ENCODE assay signal across 8 cellular contexts in genomic region chr16:89972244-89973234, GRCh38. TPM values are rescaled to one million over a fixed set of nuclear protein-coding genes. Genes with fewer than 3 reads are reported as not detected.
DNase-seq lines count a peak whose midpoint lies in the region; ATAC-seq, FAIRE-seq and TF ChIP-seq lines count a peak whose summit lies in the region.

No MANE protein-coding gene starts in this region.

- dilution Hi-C loops in endothelial cell of umbilical vein (cut with MboI; ENCODE audit: extremely low pct_ligation_motif_present, low sequenced_read_pairs) = no loop called here

- ATAC-seq in GM19463 (IDR thresholded peaks at IDR 0.05; ENCODE audit: unreplicated experiment) = peak; percentile 89

- H3K36me3 ChIP-seq in NT2/D1 (ENCODE audit: insufficient read depth, insufficient read length, low read length) (peaks cover 43% of the 10 kb centered on the region), endothelial cell of umbilical vein (ENCODE audit: control insufficient read depth in 2 of 2, extremely low read depth in 1 of 2, insufficient read depth in 2 of 2, low read length in 2 of 2) (peaks cover 0 to 3% of the 10 kb centered on the region in 2 experiments)

- no peak for TF ChIP-seq CTCF in HL-60 (IDR thresholded peaks at IDR 0.05; ENCODE audit: insufficient read depth, low read length)
- no peak for TF ChIP-seq CTCF in endothelial cell of umbilical vein (IDR thresholded peaks at IDR 0.05; ENCODE audit: extremely low read depth in 1 of 2, insufficient read depth in 1 of 2, low read depth in 1 of 2, low read length in 2 of 2)

- TF ChIP-seq POLR2A in endothelial cell of umbilical vein (IDR thresholded peaks at IDR 0.05; ENCODE audit: low read depth, low read length) = peak; percentile 96

- BruUV-seq in endothelial cell of umbilical vein (replicated peaks; lab: Mats Ljungman, UMichigan) = no TSS peak

- H3K79me2 ChIP-seq in endothelial cell of umbilical vein (ENCODE audit: control insufficient read depth, insufficient read depth, low read length) = peaks cover 56% of the 10 kb centered on the region

- peak overlapping the region; percentile 88 for H3K4me2 ChIP-seq in endothelial cell of umbilical vein (ENCODE audit: insufficient read depth, low read length)

- peak overlapping the region; percentile 77 for H3K27ac ChIP-seq in HL-60 (replicated peaks)
- peak overlapping the region; percentile 77 for H3K27ac ChIP-seq in endothelial cell of umbilical vein (ENCODE audit: insufficient read depth, low read depth, low read length)

- H3K4me1 ChIP-seq in NT2/D1 (ENCODE audit: insufficient read depth, insufficient read length) (no peaks in the 10 kb centered on the region), endothelial cell of umbilical vein (ENCODE audit: control insufficient read depth, extremely low read depth, insufficient read depth, low read length) (peaks cover 20% of the 10 kb centered on the region)

- H3K9me3 ChIP-seq in NT2/D1 (ENCODE audit: insufficient read depth, low read length) (peaks cover 27% of the 10 kb centered on the region; the same call in 1 of the 2 replicates), endothelial cell of umbilical vein (replicated peaks; ENCODE audit: control insufficient read depth, insufficient read depth, low read length) (no peaks in the 10 kb centered on the region)

- H4K20me1 ChIP-seq in endothelial cell of umbilical vein (replicated peaks; ENCODE audit: control insufficient read depth, extremely low read depth, insufficient read depth, low read length) = no peaks in the 10 kb centered on the region

- FAIRE-seq in endothelial cell of umbilical vein (lab: Jason Lieb, UNC) = peak; percentile 75

- H3K27me3 ChIP-seq in HL-60 (ENCODE audit: insufficient read depth, poor library complexity, severe bottlenecking) (no peaks in the 10 kb centered on the region), NT2/D1 (ENCODE audit: insufficient read depth, insufficient read length) (no peaks in the 10 kb centered on the region), endothelial cell of umbilical vein (ENCODE audit: control insufficient read depth in 2 of 2, insufficient read depth in 2 of 2, low read length in 2 of 2) (no peaks in the 10 kb centered on the region)

- POLR2A ChIA-PET in endothelial cell of umbilical vein (lab: Charles Lee) = interaction anchor here (0.9 to 1.2 kb wide), 2 partner anchors 45 to 48 kb away, joined by 3 read pairs; no protein-coding TSS in a partner anchor

- peak overlapping the region; percentile 87 for H2AFZ ChIP-seq in endothelial cell of umbilical vein (ENCODE audit: low read depth, low read length)

- H3K9ac ChIP-seq in NT2/D1 (ENCODE audit: insufficient read length, low read depth) = peak overlapping the region; percentile 98
- peak overlapping the region; percentile 95 for H3K9ac ChIP-seq in endothelial cell of umbilical vein (replicated peaks; ENCODE audit: extremely low read depth, insufficient read depth, low read length)

- H3K9me1 ChIP-seq in endothelial cell of umbilical vein (replicated peaks; ENCODE audit: control insufficient read depth, extremely low read depth, insufficient read depth, low read length) = no peaks in the 10 kb centered on the region

- intact Hi-C loops in endothelial cell of umbilical vein (cut with micrococcal nuclease) = loop anchor here (2.0 kb wide), 2 partner anchors 44 to 48 kb away; no protein-coding TSS in a partner anchor

- CTCF ChIA-PET in endothelial cell of umbilical vein (lab: Charles Lee) = interaction anchor here (0.8 kb wide), 1 partner anchor 47 kb away, joined by 3 read pairs; the partner anchor contains the start of gene DBNDD1

- DNase-seq in COLO668 (lab: John Stamatoyannopoulos, UW; ENCODE audit: unreplicated experiment) = peak; percentile 97
- peak; percentile 53 to 71 for DNase-seq in HL-60 (ENCODE audit: low read depth in 1 of 2, low spot score in 1 of 2)
- DNase-seq in NT2/D1 (ENCODE audit: low read depth, low spot score) = peak; percentile 88
- peak; percentile 60 for DNase-seq in activated CD8-positive, alpha-beta memory T cell treated with anti-CD3 and anti-CD28 coated beads, Interleukin-2, amount 50 U/mL, for 24 hours (ENCODE audit: extremely low read depth)
- DNase-seq in endothelial cell of umbilical vein (ENCODE audit: low read depth, low spot score) = peak; percentile 93
- peak; percentile 93 for DNase-seq in middle frontal gyrus (ENCODE audit: extremely low spot score, low spot score)
- DNase-seq in stimulated activated CD8-positive, alpha-beta memory T cell treated with anti-CD3 and anti-CD28 coated beads, Interleukin-15, amount 100 ng/mL, for 48 hours (ENCODE audit: low read depth in 2 of 2) = peak; percentile 86 to 87

- H3K4me3 ChIP-seq in HL-60 (replicated peaks; ENCODE audit: insufficient read depth, low read length) (peak overlapping the region; percentile 71), NT2/D1 (ENCODE audit: insufficient read length, low read depth) (peak overlapping the region; percentile 93), endothelial cell of umbilical vein (replicated peaks in 1 of 3; ENCODE audit: insufficient read depth in 1 of 3, low read depth in 1 of 3, low read length in 3 of 3) (peak overlapping the region; percentile 90 to 95 (median 91))

TF ChIP-seq in endothelial cell of umbilical vein, 7 proteins besides CTCF, POLR2A, EP300 and RAD21:
- TF ChIP-seq MAX (IDR thresholded peaks at IDR 0.05; ENCODE audit: insufficient read depth, insufficient read length) = peak; percentile 21
- TF ChIP-seq MYC (IDR thresholded peaks at IDR 0.05; ENCODE audit: low read depth, low read length) = peak; percentile 17
- no peak for TF ChIP-seq JUN (IDR thresholded peaks at IDR 0.05; ENCODE audit: borderline replicate concordance, insufficient read depth, insufficient read length, low read depth)
- peak; percentile 98 for TF ChIP-seq POLR2AphosphoS5 (IDR thresholded peaks at IDR 0.05; ENCODE audit: insufficient read depth, low read depth, low read length)
- TF ChIP-seq EZH2 (IDR thresholded peaks at IDR 0.05; ENCODE audit: borderline replicate concordance, low read depth, low read length, severe bottlenecking) = no peak
- TF ChIP-seq FOS (IDR thresholded peaks at IDR 0.05; ENCODE audit: borderline replicate concordance, insufficient read depth, low read length) = no peak
- no peak for TF ChIP-seq GATA2 (IDR thresholded peaks at IDR 0.05; ENCODE audit: insufficient read depth, insufficient read length, low read depth, low read length)

RNA-seq across cellular contexts. Expression of gene DEF8, which starts 24.0 kb away (rescaled TPM):
- total RNA-seq in endothelial cell of umbilical vein = 82.6 and 93.5 TPM in 2 replicates
- 193 and 221 TPM in 2 replicates for polyA plus RNA-seq in endothelial cell of umbilical vein
- polyA plus RNA-seq in endothelial cell of umbilical vein (2011; cell fraction: cytosol; rRNA removed) = 126 and 143 TPM in 2 replicates
- 290 and 292 TPM in 2 replicates for polyA plus RNA-seq in endothelial cell of umbilical vein (2011; cell fraction: nucleus; rRNA removed)
- polyA plus RNA-seq in endothelial cell of umbilical vein (2012) = 108 and 111 TPM in 2 replicates
- 46.4 and 49.7 TPM in 2 replicates for polyA minus RNA-seq in endothelial cell of umbilical vein
- 14.1 TPM for polyA minus RNA-seq in endothelial cell of umbilical vein (2011; cell fraction: cytosol; rRNA and poly(A)+ RNA removed)
- 45.4 and 53.7 TPM in 2 replicates for polyA minus RNA-seq in endothelial cell of umbilical vein (2011; cell fraction: nucleus; rRNA and poly(A)+ RNA removed)

RNA-seq across cellular contexts. Expression of gene DBNDD1, which starts 46.7 kb away (rescaled TPM):
- total RNA-seq in endothelial cell of umbilical vein = 28.2 and 33.6 TPM in 2 replicates
- 45.7 and 54.7 TPM in 2 replicates for polyA plus RNA-seq in endothelial cell of umbilical vein
- polyA plus RNA-seq in endothelial cell of umbilical vein (2011; cell fraction: cytosol; rRNA removed) = 35.7 and 43.8 TPM in 2 replicates
- polyA plus RNA-seq in endothelial cell of umbilical vein (2011; cell fraction: nucleus; rRNA removed) = 14.7 and 17.6 TPM in 2 replicates
- polyA plus RNA-seq in endothelial cell of umbilical vein (2012) = 35.8 and 43.3 TPM in 2 replicates
- polyA minus RNA-seq in endothelial cell of umbilical vein = 17.0 and 21.8 TPM in 2 replicates
- polyA minus RNA-seq in endothelial cell of umbilical vein (2011; cell fraction: cytosol; rRNA and poly(A)+ RNA removed) = 4.5 TPM
- 4.8 and 7.1 TPM in 2 replicates for polyA minus RNA-seq in endothelial cell of umbilical vein (2011; cell fraction: nucleus; rRNA and poly(A)+ RNA removed)

RNA-seq across cellular contexts. Expression of gene TUBB3, which starts 49.4 kb away (rescaled TPM):
- 164 and 215 TPM in 2 replicates for total RNA-seq in endothelial cell of umbilical vein
- polyA plus RNA-seq in endothelial cell of umbilical vein = 170 and 214 TPM in 2 replicates
- 99.2 and 121 TPM in 2 replicates for polyA plus RNA-seq in endothelial cell of umbilical vein (2011; cell fraction: cytosol; rRNA removed)
- 65.6 and 75.4 TPM in 2 replicates for polyA plus RNA-seq in endothelial cell of umbilical vein (2011; cell fraction: nucleus; rRNA removed)
- 275 and 337 TPM in 2 replicates for polyA plus RNA-seq in endothelial cell of umbilical vein (2012)
- 114 and 129 TPM in 2 replicates for polyA minus RNA-seq in endothelial cell of umbilical vein
- polyA minus RNA-seq in endothelial cell of umbilical vein (2011; cell fraction: cytosol; rRNA and poly(A)+ RNA removed) = 17.8 TPM
- polyA minus RNA-seq in endothelial cell of umbilical vein (2011; cell fraction: nucleus; rRNA and poly(A)+ RNA removed) = 25.2 and 25.6 TPM in 2 replicates

RNA-seq across cellular contexts. Expression of gene MC1R, which starts 53.9 kb away (rescaled TPM):
- total RNA-seq in endothelial cell of umbilical vein = 3.2 and 4.0 TPM in 2 replicates
- 4.2 and 4.9 TPM in 2 replicates for polyA plus RNA-seq in endothelial cell of umbilical vein
- polyA plus RNA-seq in endothelial cell of umbilical vein (2011; cell fraction: cytosol; rRNA removed) = 1.5 and 1.7 TPM in 2 replicates
- 16.7 and 18.4 TPM in 2 replicates for polyA plus RNA-seq in endothelial cell of umbilical vein (2011; cell fraction: nucleus; rRNA removed)
- polyA plus RNA-seq in endothelial cell of umbilical vein (2012) = 2.0 and 2.1 TPM in 2 replicates
- 6.7 and 14.2 TPM in 2 replicates for polyA minus RNA-seq in endothelial cell of umbilical vein
- 5.3 TPM for polyA minus RNA-seq in endothelial cell of umbilical vein (2011; cell fraction: cytosol; rRNA and poly(A)+ RNA removed)
- 5.3 and 7.0 TPM in 2 replicates for polyA minus RNA-seq in endothelial cell of umbilical vein (2011; cell fraction: nucleus; rRNA and poly(A)+ RNA removed)

Comparison
In these comparisons a context has a peak if more than half of its experiments do, and no peak if none do; other contexts are left out.
1. Peak in every context shown above with its lines: DNase-seq, ATAC-seq, H3K4me3 ChIP-seq and H3K27ac ChIP-seq.